In genomic region chr12:67804168-67804567, GRCh38 we compare ENCODE assay signal across 11 cellular contexts.
DNase-seq lines count a peak whose midpoint lies in the region; ATAC-seq and TF ChIP-seq lines count a peak whose summit lies in the region.
"Had no signal": no experiment of that assay in that cellular context is flagged by ENCODE, and none has a peak within 500 bp of the region (broad histone marks: within the 10 kb centered on the region; RNA-seq: fewer than 3 reads in every experiment).

No MANE protein-coding gene starts in this region.

- peaks cover 31% of the 10 kb centered on the region for H3K4me1 Mint-ChIP-seq in activated CD4-positive, alpha-beta memory T cell treated with anti-CD3 and anti-CD28 coated beads for 36 hours (ENCODE audit: low read depth)

- ATAC-seq in GM18505 (IDR thresholded peaks at IDR 0.05; ENCODE audit: unreplicated experiment): peak; percentile 96
- peak; percentile 74 for ATAC-seq in HG02885 (IDR thresholded peaks at IDR 0.05; ENCODE audit: poor library complexity, unreplicated experiment)
- ATAC-seq: HCT116, psoas muscle had no signal

- H3K27me3 Mint-ChIP-seq in activated CD4-positive, alpha-beta memory T cell treated with anti-CD3 and anti-CD28 coated beads for 36 hours: no peaks in the 10 kb centered on the region

- TF ChIP-seq POLR2A in GM18505 (IDR thresholded peaks at IDR 0.05; ENCODE audit: borderline replicate concordance, extremely low read depth, insufficient read depth, insufficient read length): no peak

- H3K36me3 Mint-ChIP-seq in activated CD4-positive, alpha-beta memory T cell treated with anti-CD3 and anti-CD28 coated beads for 36 hours: no peaks in the 10 kb centered on the region

- DNase-seq in activated CD4-positive, alpha-beta memory T cell treated with anti-CD3 and anti-CD28 coated beads for 36 hours: peak; percentile 80
- peak; percentile 31 to 33 for DNase-seq in stimulated activated CD4-positive, alpha-beta T cell treated with anti-CD3 and anti-CD28 coated beads, Interleukin-15, amount 100 ng/mL, for 48 hours (ENCODE audit: low read depth in 2 of 2)
- DNase-seq in cerebellar cortex (ENCODE audit: low spot score) (no peak), DMS 273 treated with DMSO at 0.1 percent for 48 hours (lab: John Stamatoyannopoulos, UW) (no peak), NCI-H2171 treated with DMSO at 0.1 percent for 48 hours (lab: John Stamatoyannopoulos, UW) (no peak), NCI-H2196 (lab: John Stamatoyannopoulos, UW; ENCODE audit: unreplicated experiment) (no peak)
- DNase-seq: NCI-H1105 treated with DMSO at 0.1 percent for 48 hours, psoas muscle had no signal

- intact Hi-C loops in activated CD4-positive, alpha-beta memory T cell treated with anti-CD3 and anti-CD28 coated beads for 36 hours (cut with micrococcal nuclease): loop anchor here (1.0 to 10.0 kb wide), 7 partner anchors 24 to 447 kb away; no protein-coding TSS in a partner anchor

- POLR2A ChIA-PET in activated CD4-positive, alpha-beta memory T cell treated with anti-CD3 and anti-CD28 coated beads for 36 hours (lab: Charles Lee): no interaction called here

- H3K4me3 Mint-ChIP-seq in activated CD4-positive, alpha-beta memory T cell treated with anti-CD3 and anti-CD28 coated beads for 36 hours: no peak overlapping the region

- CTCF ChIA-PET in activated CD4-positive, alpha-beta memory T cell treated with anti-CD3 and anti-CD28 coated beads for 36 hours (lab: Charles Lee): no interaction called here

- H3K27ac Mint-ChIP-seq in activated CD4-positive, alpha-beta memory T cell treated with anti-CD3 and anti-CD28 coated beads for 36 hours: no peak overlapping the region

- no peaks in the 10 kb centered on the region for H3K9me3 Mint-ChIP-seq in activated CD4-positive, alpha-beta memory T cell treated with anti-CD3 and anti-CD28 coated beads for 36 hours

Comparison
In these comparisons a context has a peak if more than half of its experiments do, and no peak if none do; other contexts are left out.
1. DNase-seq: peak in activated CD4-positive, alpha-beta memory T cell treated with anti-CD3 and anti-CD28 coated beads for 36 hours (single experiment) and stimulated activated CD4-positive, alpha-beta T cell treated with anti-CD3 and anti-CD28 coated beads, Interleukin-15, amount 100 ng/mL, for 48 hours (2 of 2); none in cerebellar cortex (single experiment), DMS 273 treated with DMSO at 0.1 percent for 48 hours (single experiment), NCI-H2171 treated with DMSO at 0.1 percent for 48 hours (single experiment) and NCI-H2196 (single experiment).